Comparison of ENCODE assay signal across 9 cellular contexts in the genomic region with DNA sequence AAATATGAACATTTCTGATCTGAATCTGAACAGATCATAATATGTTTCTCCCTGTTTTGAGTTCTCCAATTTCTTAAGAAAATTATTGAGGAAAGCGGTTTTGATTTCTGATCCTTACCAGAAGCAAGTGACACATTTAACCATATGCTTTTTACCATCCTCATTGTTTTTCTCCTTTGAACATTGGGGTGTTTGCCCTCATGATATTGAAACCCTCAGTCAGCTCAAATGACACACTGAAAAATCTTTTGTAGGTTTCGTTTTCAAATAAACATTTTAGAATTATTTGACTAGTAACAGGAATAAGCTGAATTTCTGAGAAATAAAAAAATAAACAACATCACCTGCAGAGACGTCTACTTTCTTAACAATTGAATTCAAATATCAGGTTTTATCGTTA.
"Had no signal": no experiment of that assay in that cellular context is flagged by ENCODE, and none has a peak within 500 bp of the region (broad histone marks: within the 10 kb centered on the region; RNA-seq: fewer than 3 reads in every experiment).

No MANE protein-coding gene starts in this region.

- H3K4me1 ChIP-seq: HAP-1 had no signal

- H3K4me2 ChIP-seq: GM23338 had no signal

- ATAC-seq: GM23338, HCT116 had no signal

- H3K27ac ChIP-seq: GM23248 had no signal

- DNase-seq: GOT3, H7, H9, HCEC 1CT, HFFc6 had no signal

- H2AFZ ChIP-seq: GM23248, GM23338 had no signal

- H3K36me3 ChIP-seq: HAP-1 had no signal

- H3K4me3 ChIP-seq: GM23248, GM23338, HAP-1 had no signal

- H3K9ac ChIP-seq: GM23248 had no signal

- H3K9me3 ChIP-seq: HAP-1 had no signal
